In genomic region chr12:131912526-131913274, GRCh38 we compare ENCODE assay signal across 9 cellular contexts. TPM values are rescaled to one million over a fixed set of nuclear protein-coding genes. Genes with fewer than 3 reads are reported as not detected.
DNase-seq lines count a peak whose midpoint lies in the region; FAIRE-seq and TF ChIP-seq lines count a peak whose summit lies in the region.
"Had no signal": no experiment of that assay in that cellular context is flagged by ENCODE, and none has a peak within 500 bp of the region (broad histone marks: within the 10 kb centered on the region; RNA-seq: fewer than 3 reads in every experiment).

No MANE protein-coding gene starts in this region.

- H3K27me3 ChIP-seq in esophagus muscularis mucosa (no peaks in the 10 kb centered on the region), osteoblast (ENCODE audit: insufficient read depth, low read length) (no peaks in the 10 kb centered on the region), MM.1S (replicated peaks; ENCODE audit: insufficient read depth, low read length) (no peaks in the 10 kb centered on the region)

- no peaks in the 10 kb centered on the region for H3K9me3 ChIP-seq in esophagus muscularis mucosa
- no peaks in the 10 kb centered on the region for H3K9me3 ChIP-seq in osteoblast (ENCODE audit: low read depth, low read length)
- no peaks in the 10 kb centered on the region for H3K9me3 ChIP-seq in MM.1S (replicated peaks; ENCODE audit: insufficient read depth, low read length)

- no peak for TF ChIP-seq POLR2A in esophagus muscularis mucosa (IDR thresholded peaks at IDR 0.05; ENCODE audit: low read depth)

- H3F3A ChIP-seq in MM.1S (ENCODE audit: insufficient read depth, low read length), result no peaks in the 10 kb centered on the region

- H2AFZ ChIP-seq in osteoblast (ENCODE audit: low read length), result no peak overlapping the region
- H2AFZ ChIP-seq in MM.1S (ENCODE audit: low read length), result no peak overlapping the region

- TF ChIP-seq EP300 in esophagus muscularis mucosa (IDR thresholded peaks at IDR 0.05), result no peak

- WGBS in esophagus muscularis mucosa, result 25% methylated on average over 8 of the region's 20 CpGs

- FAIRE-seq in RCC 7860 (lab: Jason Lieb, UNC), result peak; percentile 87

- H3K4me1 ChIP-seq in esophagus muscularis mucosa (peaks cover 16 to 22% (median 19%) of the 10 kb centered on the region in 4 donors), osteoblast (ENCODE audit: insufficient read depth, low read length) (peaks cover 9% of the 10 kb centered on the region), MM.1S (ENCODE audit: low read length) (no peaks in the 10 kb centered on the region)

- TF ChIP-seq CTCF in esophagus muscularis mucosa (IDR thresholded peaks at IDR 0.05) (no peak), osteoblast (IDR thresholded peaks at IDR 0.05; ENCODE audit: extremely low read depth, low read depth, low read length) (no peak), MM.1S (IDR thresholded peaks at IDR 0.05; ENCODE audit: low read length) (no peak)

- peaks cover 9% of the 10 kb centered on the region for H4K20me1 ChIP-seq in osteoblast (ENCODE audit: insufficient read depth, low read length)
- no peaks in the 10 kb centered on the region for H4K20me1 ChIP-seq in MM.1S (ENCODE audit: insufficient read depth, low read length)

- DNase-seq in COR-L47 (lab: John Stamatoyannopoulos, UW), result peak; percentile 65
- peak; percentile 88 for DNase-seq in RCC 7860 (ENCODE audit: low spot score)
- no peak for DNase-seq in esophagus muscularis mucosa (ENCODE audit: extremely low spot score)
- DNase-seq in osteoblast (ENCODE audit: insufficient read length, low spot score, missing footprints), result peak; percentile 100
- DNase-seq in stimulated activated CD8-positive, alpha-beta memory T cell treated with anti-CD3 and anti-CD28 coated beads, Interleukin-4, amount 100 ng/mL, for 48 hours, result no peak
- no peak for DNase-seq in AML-193 (lab: John Stamatoyannopoulos, UW)
- no peak for DNase-seq in SKM-1 treated with dmso at 0.1 percent for 144 hours (lab: John Stamatoyannopoulos, UW; ENCODE audit: unreplicated experiment)
- no peak for DNase-seq in MM.1S
- DNase-seq: NCI-H524 treated with DMSO at 0.1 percent for 48 hours had no signal

- H3K27ac ChIP-seq in esophagus muscularis mucosa (replicated peaks in 1 of 4), result peak overlapping the region; percentile 24 to 68 (median 57)
- peak overlapping the region; percentile 23 for H3K27ac ChIP-seq in osteoblast (ENCODE audit: low read depth, low read length)
- H3K27ac ChIP-seq in MM.1S (ENCODE audit: low read length), result no peak overlapping the region

- H3K36me3 ChIP-seq in esophagus muscularis mucosa (peaks cover 74 to 100% (median 97%) of the 10 kb centered on the region in 4 donors), osteoblast (ENCODE audit: insufficient read depth, low read length) (peaks cover 26% of the 10 kb centered on the region), MM.1S (replicated peaks; ENCODE audit: insufficient read depth, low read length) (no peaks in the 10 kb centered on the region)

- no peak overlapping the region for H3K4me2 ChIP-seq in osteoblast (ENCODE audit: insufficient read depth, low read length)
- H3K4me2 ChIP-seq in MM.1S (ENCODE audit: low read depth, low read length), result no peak overlapping the region

- H3K9ac ChIP-seq in MM.1S (ENCODE audit: low read length), result no peak overlapping the region

- no peaks in the 10 kb centered on the region for H3K9me2 ChIP-seq in MM.1S (replicated peaks; ENCODE audit: insufficient read depth, low read length)

- no peak overlapping the region for H3K4me3 ChIP-seq in esophagus muscularis mucosa
- H3K4me3 ChIP-seq in osteoblast (ENCODE audit: insufficient read depth, low read length), result no peak overlapping the region
- no peak overlapping the region for H3K4me3 ChIP-seq in MM.1S (ENCODE audit: low read length)

- H3K79me2 ChIP-seq in osteoblast (ENCODE audit: insufficient read depth, low read length), result no peaks in the 10 kb centered on the region
- H3K79me2 ChIP-seq in MM.1S (ENCODE audit: low read length), result no peaks in the 10 kb centered on the region

- intact Hi-C loops in esophagus muscularis mucosa (cut with DNase I), result no loop called here

RNA-seq across cellular contexts. Expression of gene PUS1, which starts 16.4 kb away (rescaled TPM):
- total RNA-seq in esophagus muscularis mucosa (10 to 100 TPM; 14.7 to 23.3 (median 19.5) TPM), osteoblast (6.5 and 7.6 TPM in 2 replicates)

RNA-seq across cellular contexts. Expression of gene ULK1, which starts 18.3 kb away (rescaled TPM):
- total RNA-seq in esophagus muscularis mucosa (10 to 100 TPM; 18.4 to 37.5 (median 26.9) TPM), osteoblast (13.3 and 14.1 TPM in 2 replicates)

RNA-seq across cellular contexts. Expression of gene EP400, which starts 37.0 kb away (rescaled TPM):
- total RNA-seq in esophagus muscularis mucosa (10 to 100 TPM; 16.9 to 31.1 (median 22.4) TPM), osteoblast (14.4 and 14.5 TPM in 2 replicates)

Comparison
In these comparisons a context has a peak if more than half of its experiments do, and no peak if none do; other contexts are left out.
1. DNase-seq: peak in COR-L47 (single experiment), RCC 7860 (single experiment) and osteoblast (single experiment); none in esophagus muscularis mucosa (single experiment), stimulated activated CD8-positive, alpha-beta memory T cell treated with anti-CD3 and anti-CD28 coated beads, Interleukin-4, amount 100 ng/mL, for 48 hours (single experiment), AML-193 (0 of 2), SKM-1 treated with dmso at 0.1 percent for 144 hours (single experiment) and MM.1S (single experiment).